In genomic region chr9:87148391-87149237, GRCh38 we compare ENCODE assay signal across 9 cellular contexts.
DNase-seq lines count a peak whose midpoint lies in the region; ATAC-seq and TF ChIP-seq lines count a peak whose summit lies in the region.
"Had no signal": no experiment of that assay in that cellular context is flagged by ENCODE, and none has a peak within 500 bp of the region (broad histone marks: within the 10 kb centered on the region; RNA-seq: fewer than 3 reads in every experiment).

No MANE protein-coding gene starts in this region.

- TF ChIP-seq CTCF in 22Rv1 (IDR thresholded peaks at IDR 0.05) (peak; percentile 13; the same call in 1 of the 2 replicates), HFFc6 (IDR thresholded peaks at IDR 0.05) (peak; percentile 37), osteocyte (IDR thresholded peaks at IDR 0.05) (peak; percentile 41)

- H3K4me1 Mint-ChIP-seq in HFFc6 (ENCODE audit: low read depth) = peaks cover 28% of the 10 kb centered on the region
- peaks cover 19% of the 10 kb centered on the region for H3K4me1 Mint-ChIP-seq in osteocyte (ENCODE audit: unreplicated experiment)

- H3K27me3 Mint-ChIP-seq in HFFc6 (ENCODE audit: insufficient read depth) (no peaks in the 10 kb centered on the region; the same call in 1 of the 2 replicates), osteocyte (ENCODE audit: unreplicated experiment) (no peaks in the 10 kb centered on the region)

- DNase-seq in HFFc6 (peak; percentile 72), left cardiac atrium (peak; percentile 91), osteocyte (ENCODE audit: extremely low spot score, unreplicated experiment) (peak; percentile 90), NCI-H1417 treated with DMSO at 0.1 percent for 48 hours (lab: John Stamatoyannopoulos, UW) (no peak)
- no peak for DNase-seq in activated CD8-positive, alpha-beta memory T cell treated with anti-CD3 and anti-CD28 coated beads, Interleukin-2, amount 50 U/mL, for 48 hours

- intact Hi-C loops in left cardiac atrium (cut with DNase I) = no loop called here

- H3K36me3 Mint-ChIP-seq in HFFc6 (ENCODE audit: low read depth) (peaks cover 14% of the 10 kb centered on the region), osteocyte (ENCODE audit: unreplicated experiment) (peaks cover 3% of the 10 kb centered on the region)

- H3K4me3 Mint-ChIP-seq in HFFc6 (peak overlapping the region; percentile 92), osteocyte (ENCODE audit: unreplicated experiment) (peak overlapping the region; percentile 72)

- H3K27ac Mint-ChIP-seq in HFFc6 = peak overlapping the region; percentile 100
- H3K27ac Mint-ChIP-seq in osteocyte (ENCODE audit: unreplicated experiment) = peak overlapping the region; percentile 99

- peak; percentile 96 for ATAC-seq in left cardiac atrium
- ATAC-seq in GM21526 (IDR thresholded peaks at IDR 0.05; ENCODE audit: low FRiP score, unreplicated experiment) = no peak
- ATAC-seq: activated naive CD4-positive, alpha-beta T cell treated with anti-CD3 and anti-CD28 coated beads, Interleukin-2, amount 50 U/mL, for 72 hours had no signal

- no peak overlapping the region for H3K27ac ChIP-seq in 22Rv1
- H3K27ac ChIP-seq in angular gyrus (ENCODE audit: low read depth, low read length) = peak overlapping the region; percentile 95

- H3K9me3 Mint-ChIP-seq in HFFc6 (peaks cover 4% of the 10 kb centered on the region; the same call in 1 of the 2 replicates), osteocyte (ENCODE audit: unreplicated experiment) (peaks cover 10% of the 10 kb centered on the region)

Comparison
In these comparisons a context has a peak if more than half of its experiments do, and no peak if none do; other contexts are left out.
1. DNase-seq: peak in HFFc6 (single experiment), left cardiac atrium (single experiment) and osteocyte (single experiment); none in NCI-H1417 treated with DMSO at 0.1 percent for 48 hours (single experiment) and activated CD8-positive, alpha-beta memory T cell treated with anti-CD3 and anti-CD28 coated beads, Interleukin-2, amount 50 U/mL, for 48 hours (single experiment).
2. Peak in every context shown above with its lines, with median percentiles within 50 percentile points of each other: CTCF ChIP-seq.